Comparison of ENCODE assay signal across 1 cellular context in genomic region chr20:23635768-23636090, GRCh38.
TF ChIP-seq lines count a peak whose summit lies in the region.
"Not testable (repeated sequence)": the region's sequence is repeated elsewhere in the genome, so short reads cannot be mapped to it uniquely, and the experiment has no call there.

No MANE protein-coding gene starts in this region.

TF ChIP-seq in HepG2, 621 proteins besides CTCF, POLR2A, EP300 and RAD21:
- peak; percentile 1; the same call in 1 of the 2 replicates for TF ChIP-seq MXD1 (CRISPR knock-in tag; IDR thresholded peaks at IDR 0.05)
- 0 out of 2 replicates have a peak, but pooled peaks have one; percentile 4 for TF ChIP-seq ZSCAN25 (CRISPR knock-in tag; IDR thresholded peaks at IDR 0.05)
- peak; percentile 66; the same call in 1 of the 2 replicates for TF ChIP-seq ZNF629 (CRISPR knock-in tag; conservative IDR thresholded peaks at IDR 0.05)
- TF ChIP-seq ATF7 (IDR thresholded peaks at IDR 0.05), result not testable (repeated sequence)
- TF ChIP-seq ATF7 (CRISPR knock-in tag; IDR thresholded peaks at IDR 0.05), result 0 out of 2 replicates have a peak, but pooled peaks have one; percentile 2
- TF ChIP-seq ZNF749 (CRISPR knock-in tag; IDR thresholded peaks at IDR 0.05; ENCODE audit: borderline replicate concordance), result 0 out of 2 replicates have a peak, but pooled peaks have one; percentile 26
- 0 out of 2 replicates have a peak, but pooled peaks have one; percentile 51 for TF ChIP-seq ARNT2 (CRISPR knock-in tag; IDR thresholded peaks at IDR 0.05; ENCODE audit: low read depth)
- TF ChIP-seq SSRP1 (CRISPR knock-in tag; IDR thresholded peaks at IDR 0.05), result peak; percentile 11; the same call in 1 of the 2 replicates
- TF ChIP-seq ZNF44 (CRISPR knock-in tag; IDR thresholded peaks at IDR 0.05), result 0 out of 2 replicates have a peak, but pooled peaks have one; percentile 9
- TF ChIP-seq RBM22 (optimal IDR thresholded peaks at IDR 0.05; ENCODE audit: low read length), result peak; percentile 3
- TF ChIP-seq ZNF547 (CRISPR knock-in tag; IDR thresholded peaks at IDR 0.05), result peak; percentile 6; the same call in 1 of the 2 replicates
- peak; percentile 25; the same call in 1 of the 2 replicates for TF ChIP-seq MNT (IDR thresholded peaks at IDR 0.05)
